Comparison of ENCODE assay signal across 8 cellular contexts in genomic region chr1:214280386-214281029, GRCh38. TPM values are rescaled to one million over a fixed set of nuclear protein-coding genes. Genes with fewer than 3 reads are reported as not detected.
DNase-seq lines count a peak whose midpoint lies in the region; ATAC-seq, FAIRE-seq and TF ChIP-seq lines count a peak whose summit lies in the region.

No MANE protein-coding gene starts in this region.

- H3K4me3 Mint-ChIP-seq in activated T-helper 2 cell treated with anti-CD3 and anti-CD28 coated beads, Interferon-gamma antibody, Interleukin-2, Interleukin-4, amounts not matched to agents 10 μg/mL and 5 μg/mL and 100 μg/mL, durations not matched to agents 14 hours and 24 hours and 36 hours (ENCODE audit: low read depth), result peak overlapping the region; percentile 74

- CTCF ChIA-PET in BJ (lab: Yijun Ruan, JAX), result interaction anchor here (1.0 to 1.6 kb wide), 3 partner anchors 16 to 20 kb away, joined by 4 to 5 read pairs (median 4); no protein-coding TSS in a partner anchor

- intact Hi-C loops in activated T-helper 2 cell treated with anti-CD3 and anti-CD28 coated beads, Interferon-gamma antibody, Interleukin-2, Interleukin-4, amounts not matched to agents 10 μg/mL and 5 μg/mL and 100 μg/mL, durations not matched to agents 14 hours and 24 hours and 36 hours (cut with micrococcal nuclease), result loop anchor here (1.0 to 5.0 kb wide), 5 partner anchors 20 to 323 kb away; partner anchors contain the start of gene CENPF
- intact Hi-C loops in heart right ventricle (cut with DNase I), result loop anchor here in 4 of 10 donors (1.0 to 5.0 kb wide), 3 partner anchors 36 to 47 kb away; no protein-coding TSS in a partner anchor
- intact Hi-C loops in pancreas (cut with DNase I), result no loop called here

- POLR2A ChIA-PET in BJ (lab: Charles Lee), result no interaction called here

- no peaks in the 10 kb centered on the region for H3K27me3 Mint-ChIP-seq in activated T-helper 2 cell treated with anti-CD3 and anti-CD28 coated beads, Interferon-gamma antibody, Interleukin-2, Interleukin-4, amounts not matched to agents 10 μg/mL and 5 μg/mL and 100 μg/mL, durations not matched to agents 14 hours and 24 hours and 36 hours (ENCODE audit: low read depth)

- peak overlapping the region; percentile 95 to 100 (median 98) for H3K27ac ChIP-seq in heart right ventricle
- H3K27ac ChIP-seq in pancreas, result peak overlapping the region; percentile 83 to 93 (median 92)

- FAIRE-seq in pancreas (lab: Jason Lieb, UNC), result no peak

- WGBS in heart right ventricle, 2 donors, result 0 to 1% methylated on average over 44 of the region's 44 CpGs
- WGBS in pancreas, 2 donors, result 0 to 1% methylated on average over 42 to 44 of the region's 44 CpGs

- H3K27me3 ChIP-seq in BJ (ENCODE audit: control insufficient read depth, insufficient read depth, low read length) (no peaks in the 10 kb centered on the region; the same call in 1 of the 2 replicates), heart right ventricle (no peaks in the 10 kb centered on the region), pancreas (no peaks in the 10 kb centered on the region)

- H3K36me3 Mint-ChIP-seq in activated T-helper 2 cell treated with anti-CD3 and anti-CD28 coated beads, Interferon-gamma antibody, Interleukin-2, Interleukin-4, amounts not matched to agents 10 μg/mL and 5 μg/mL and 100 μg/mL, durations not matched to agents 14 hours and 24 hours and 36 hours (ENCODE audit: low read depth), result peaks cover 4% of the 10 kb centered on the region

- peaks cover 0 to 10% (median 0%) of the 10 kb centered on the region in 11 donors for H3K9me3 ChIP-seq in heart right ventricle
- H3K9me3 ChIP-seq in pancreas, result no peaks in the 10 kb centered on the region

- peak overlapping the region; percentile 7 for H3K27ac Mint-ChIP-seq in activated T-helper 2 cell treated with anti-CD3 and anti-CD28 coated beads, Interferon-gamma antibody, Interleukin-2, Interleukin-4, amounts not matched to agents 10 μg/mL and 5 μg/mL and 100 μg/mL, durations not matched to agents 14 hours and 24 hours and 36 hours

- peaks cover 32% of the 10 kb centered on the region for H3K4me1 Mint-ChIP-seq in activated T-helper 2 cell treated with anti-CD3 and anti-CD28 coated beads, Interferon-gamma antibody, Interleukin-2, Interleukin-4, amounts not matched to agents 10 μg/mL and 5 μg/mL and 100 μg/mL, durations not matched to agents 14 hours and 24 hours and 36 hours (ENCODE audit: low read depth)

- H3K36me3 ChIP-seq in BJ (ENCODE audit: control insufficient read depth, insufficient read depth, low read length) (no peaks in the 10 kb centered on the region), heart right ventricle (no peaks in the 10 kb centered on the region), pancreas (no peaks in the 10 kb centered on the region)

- ATAC-seq in GM18508 (IDR thresholded peaks at IDR 0.05; ENCODE audit: insufficient read depth, unreplicated experiment) (peak; percentile 32), HG02970 (IDR thresholded peaks at IDR 0.05; ENCODE audit: low FRiP score, unreplicated experiment) (peak; percentile 3), heart right ventricle (peak in 5 of 8 donors; percentile 14 to 38 (median 20)), pancreas (peak; percentile 28 to 59 (median 52))

- H3K4me3 ChIP-seq in BJ (ENCODE audit: low read depth, low read length) (peak overlapping the region; percentile 74), heart right ventricle (peak overlapping the region; percentile 67 to 96 (median 80)), pancreas (peak overlapping the region; percentile 64 to 93 (median 67))

- no peak for DNase-seq in BJ (ENCODE audit: low read depth)
- DNase-seq in NCI-H2227 (lab: John Stamatoyannopoulos, UW; ENCODE audit: unreplicated experiment), result peak; percentile 40
- no peak for DNase-seq in activated T-helper 2 cell treated with anti-CD3 and anti-CD28 coated beads, Interferon-gamma antibody, Interleukin-2, Interleukin-4, amounts not matched to agents 10 μg/mL and 5 μg/mL and 100 μg/mL, durations not matched to agents 14 hours and 24 hours and 36 hours (ENCODE audit: low spot score)
- DNase-seq in heart right ventricle, result peak; percentile 33 to 48
- peak in 5 of 6 donors; percentile 21 to 68 (median 42) for DNase-seq in pancreas
- no peak for DNase-seq in effector CD4-positive, alpha-beta T cell

- H3K4me1 ChIP-seq in heart right ventricle, result peaks cover 4 to 70% (median 33%) of the 10 kb centered on the region in 9 donors
- peaks cover 0 to 12% (median 11%) of the 10 kb centered on the region in 3 donors for H3K4me1 ChIP-seq in pancreas

- H3K9me3 Mint-ChIP-seq in activated T-helper 2 cell treated with anti-CD3 and anti-CD28 coated beads, Interferon-gamma antibody, Interleukin-2, Interleukin-4, amounts not matched to agents 10 μg/mL and 5 μg/mL and 100 μg/mL, durations not matched to agents 14 hours and 24 hours and 36 hours, result no peaks in the 10 kb centered on the region

- no peak for TF ChIP-seq CTCF in BJ (IDR thresholded peaks at IDR 0.05; ENCODE audit: insufficient read depth, low read depth, low read length)
- peak in 1 of 9 donors; percentile 5 for TF ChIP-seq CTCF in heart right ventricle (IDR thresholded peaks at IDR 0.05)
- no peak for TF ChIP-seq CTCF in pancreas (IDR thresholded peaks at IDR 0.05)

RNA-seq across cellular contexts. Expression of gene SMYD2, which starts 0.5 kb away (rescaled TPM):
- polyA plus RNA-seq in BJ (2011; rRNA removed), result 41.5 and 56.2 TPM in 2 replicates
- polyA minus RNA-seq in BJ (2011; rRNA and poly(A)+ RNA removed), result 15.7 and 16.7 TPM in 2 replicates
- 33.6 and 34.5 TPM in 2 replicates for total RNA-seq in activated T-helper 2 cell treated with anti-CD3 and anti-CD28 coated beads, Interferon-gamma antibody, Interleukin-2, Interleukin-4, amounts not matched to agents 10 μg/mL and 5 μg/mL and 100 μg/mL, durations not matched to agents 14 hours and 24 hours and 36 hours
- total RNA-seq in heart right ventricle, result 100 to 1,000 TPM; 158 to 438 (median 356) TPM
- 100 to 1,000 TPM in 1 of 2 donors, 10 to 100 TPM in 1; 97.3 to 149 TPM for polyA plus RNA-seq in heart right ventricle
- total RNA-seq in pancreas, result 10 to 100 TPM; 12.9 to 26.3 (median 15.3) TPM
- 10 to 100 TPM; 18.0 to 24.1 TPM for polyA plus RNA-seq in pancreas

Comparison
In these comparisons a context has a peak if more than half of its experiments do, and no peak if none do; other contexts are left out.
1. DNase-seq: peak in NCI-H2227 (single experiment), heart right ventricle (2 of 2) and pancreas (5 of 6); none in BJ (single experiment), activated T-helper 2 cell treated with anti-CD3 and anti-CD28 coated beads, Interferon-gamma antibody, Interleukin-2, Interleukin-4, amounts not matched to agents 10 μg/mL and 5 μg/mL and 100 μg/mL, durations not matched to agents 14 hours and 24 hours and 36 hours (single experiment) and effector CD4-positive, alpha-beta T cell (single experiment).
2. Peak in every context shown above with its lines, with median percentiles within 50 percentile points of each other: H3K4me3 ChIP-seq and ATAC-seq.